8 cellular contexts compared by ENCODE assay signal in the genomic region with DNA sequence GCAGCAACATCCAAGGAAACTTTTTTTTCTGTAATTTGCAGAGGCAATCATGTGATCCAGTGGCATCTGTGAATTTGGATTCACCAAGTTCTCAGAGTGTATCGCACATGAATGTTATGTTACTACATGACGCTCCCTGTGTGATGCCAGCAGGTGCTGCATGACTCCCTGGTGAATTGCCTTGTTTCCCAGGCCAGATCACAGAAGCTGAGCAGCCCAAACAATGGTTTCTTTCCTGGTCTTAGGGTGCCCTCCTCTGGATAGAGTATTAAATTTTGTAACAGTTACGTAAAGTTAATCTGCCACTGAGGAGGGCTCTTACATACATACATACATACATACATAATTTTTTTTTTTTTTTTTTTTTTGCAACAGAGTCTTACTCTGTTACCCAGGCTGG. TPM values are rescaled to one million over a fixed set of nuclear protein-coding genes. Genes with fewer than 3 reads are reported as not detected.
DNase-seq lines count a peak whose midpoint lies in the region; ATAC-seq and TF ChIP-seq lines count a peak whose summit lies in the region.

No MANE protein-coding gene starts in this region.

- H4K20me1 ChIP-seq in neural cell (ENCODE audit: insufficient read depth) = no peaks in the 10 kb centered on the region

- no peak overlapping the region for H2AFZ ChIP-seq in neural cell (ENCODE audit: low read depth, low read length)

- no peaks in the 10 kb centered on the region for H3K9me3 ChIP-seq in SJSA1 (replicated peaks)
- H3K9me3 ChIP-seq in neural cell (ENCODE audit: low read length) = no peaks in the 10 kb centered on the region

- peaks cover 17% of the 10 kb centered on the region for H3K79me2 ChIP-seq in neural cell (replicated peaks; ENCODE audit: insufficient read depth, low read length)

- H3K9me2 ChIP-seq in neural cell (ENCODE audit: insufficient read depth, low read length) = no peaks in the 10 kb centered on the region

- no peak overlapping the region for H3K9ac ChIP-seq in neural cell (ENCODE audit: low read length)

- H3K4me3 ChIP-seq in SJSA1 = no peak overlapping the region
- no peak overlapping the region for H3K4me3 ChIP-seq in neural cell (ENCODE audit: low read length)

- TF ChIP-seq EP300 in neural cell (conservative IDR thresholded peaks at IDR 0.05; ENCODE audit: poor library complexity, severe bottlenecking) = no peak

- peaks cover 36% of the 10 kb centered on the region for H3K36me3 ChIP-seq in SJSA1
- peaks cover 7% of the 10 kb centered on the region for H3K36me3 ChIP-seq in neural cell (ENCODE audit: insufficient read depth, low read length)

- no peak overlapping the region for H3K4me2 ChIP-seq in neural cell (ENCODE audit: low read length)

- peak; percentile 3 for DNase-seq in stimulated activated CD4-positive, alpha-beta T cell treated with anti-CD3 and anti-CD28 coated beads, Interleukin-2, amount 100 ng/mL, for 4 hours (ENCODE audit: low read depth)
- DNase-seq in stimulated activated CD4-positive, alpha-beta T cell treated with anti-CD3 and anti-CD28 coated beads, Interleukin-4, amount 100 ng/mL, for 1 hour = no peak
- DNase-seq in NCI-H1105 (lab: John Stamatoyannopoulos, UW) (peak; percentile 32), SJSA1 (ENCODE audit: low read depth in 1 of 2, low spot score in 2 of 2) (peak; percentile 59 to 74), endothelial cell (ENCODE audit: low spot score) (peak; percentile 6)

- H3K4me1 ChIP-seq in SJSA1 (replicated peaks) = peaks cover 16% of the 10 kb centered on the region

- H3K9me3 Mint-ChIP-seq in endothelial cell (ENCODE audit: unreplicated experiment) = no peaks in the 10 kb centered on the region

- H3K27ac Mint-ChIP-seq in endothelial cell (ENCODE audit: unreplicated experiment) = no peak overlapping the region

- peaks cover 4% of the 10 kb centered on the region for H3K27me3 Mint-ChIP-seq in endothelial cell (ENCODE audit: unreplicated experiment)

- no peak for ATAC-seq in activated CD4-positive, CD25-positive, alpha-beta regulatory T cell treated with anti-CD3 and anti-CD28 coated beads, Interleukin-2, amount 50 U/mL, for 24 hours
- no peak for ATAC-seq in GM21367 (IDR thresholded peaks at IDR 0.05; ENCODE audit: unreplicated experiment)

- TF ChIP-seq CTCF in endothelial cell (IDR thresholded peaks at IDR 0.05; ENCODE audit: unreplicated experiment) (no peak), neural cell (IDR thresholded peaks at IDR 0.05; ENCODE audit: poor library complexity, severe bottlenecking) (peak; percentile 32)

- peaks cover 10% of the 10 kb centered on the region for H3K4me1 Mint-ChIP-seq in endothelial cell (ENCODE audit: unreplicated experiment)

- peak; percentile 25 for TF ChIP-seq RAD21 in neural cell (conservative IDR thresholded peaks at IDR 0.05)

- H3K27me3 ChIP-seq in SJSA1 (replicated peaks) (no peaks in the 10 kb centered on the region), neural cell (ENCODE audit: insufficient read depth, low read depth, low read length) (no peaks in the 10 kb centered on the region)

- no peak overlapping the region for H3K27ac ChIP-seq in SJSA1
- no peak overlapping the region for H3K27ac ChIP-seq in neural cell (ENCODE audit: low read length)

- H3K36me3 Mint-ChIP-seq in endothelial cell (ENCODE audit: low read depth, unreplicated experiment) = peaks cover 15% of the 10 kb centered on the region

- H3K4me3 Mint-ChIP-seq in endothelial cell (ENCODE audit: unreplicated experiment) = no peak overlapping the region

- no peaks in the 10 kb centered on the region for H3F3A ChIP-seq in neural cell (ENCODE audit: insufficient read depth, low read length, poor library complexity, severe bottlenecking)

TF ChIP-seq in neural cell, 6 proteins besides CTCF, POLR2A, EP300 and RAD21:
- TF ChIP-seq SMC3 (conservative IDR thresholded peaks at IDR 0.05; ENCODE audit: poor library complexity) (no peak), POLR2AphosphoS5 (IDR thresholded peaks at IDR 0.05) (no peak), EZH2 (IDR thresholded peaks at IDR 0.05; ENCODE audit: borderline replicate concordance, insufficient read depth, low read length, poor library complexity, severe bottlenecking) (no peak), MXI1 (conservative IDR thresholded peaks at IDR 0.05; ENCODE audit: poor library complexity, severe bottlenecking) (no peak)
- TF ChIP-seq, protein P1, sequence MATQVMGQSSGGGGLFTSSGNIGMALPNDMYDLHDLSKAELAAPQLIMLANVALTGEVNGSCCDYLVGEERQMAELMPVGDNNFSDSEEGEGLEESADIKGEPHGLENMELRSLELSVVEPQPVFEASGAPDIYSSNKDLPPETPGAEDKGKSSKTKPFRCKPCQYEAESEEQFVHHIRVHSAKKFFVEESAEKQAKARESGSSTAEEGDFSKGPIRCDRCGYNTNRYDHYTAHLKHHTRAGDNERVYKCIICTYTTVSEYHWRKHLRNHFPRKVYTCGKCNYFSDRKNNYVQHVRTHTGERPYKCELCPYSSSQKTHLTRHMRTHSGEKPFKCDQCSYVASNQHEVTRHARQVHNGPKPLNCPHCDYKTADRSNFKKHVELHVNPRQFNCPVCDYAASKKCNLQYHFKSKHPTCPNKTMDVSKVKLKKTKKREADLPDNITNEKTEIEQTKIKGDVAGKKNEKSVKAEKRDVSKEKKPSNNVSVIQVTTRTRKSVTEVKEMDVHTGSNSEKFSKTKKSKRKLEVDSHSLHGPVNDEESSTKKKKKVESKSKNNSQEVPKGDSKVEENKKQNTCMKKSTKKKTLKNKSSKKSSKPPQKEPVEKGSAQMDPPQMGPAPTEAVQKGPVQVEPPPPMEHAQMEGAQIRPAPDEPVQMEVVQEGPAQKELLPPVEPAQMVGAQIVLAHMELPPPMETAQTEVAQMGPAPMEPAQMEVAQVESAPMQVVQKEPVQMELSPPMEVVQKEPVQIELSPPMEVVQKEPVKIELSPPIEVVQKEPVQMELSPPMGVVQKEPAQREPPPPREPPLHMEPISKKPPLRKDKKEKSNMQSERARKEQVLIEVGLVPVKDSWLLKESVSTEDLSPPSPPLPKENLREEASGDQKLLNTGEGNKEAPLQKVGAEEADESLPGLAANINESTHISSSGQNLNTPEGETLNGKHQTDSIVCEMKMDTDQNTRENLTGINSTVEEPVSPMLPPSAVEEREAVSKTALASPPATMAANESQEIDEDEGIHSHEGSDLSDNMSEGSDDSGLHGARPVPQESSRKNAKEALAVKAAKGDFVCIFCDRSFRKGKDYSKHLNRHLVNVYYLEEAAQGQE (IDR thresholded peaks at IDR 0.05; ENCODE audit: borderline replicate concordance) = no peak

RNA-seq across cellular contexts. Expression of a gene that starts 3.6 kb away (rescaled TPM):
- 13.9 and 20.7 TPM in 2 replicates for total RNA-seq in SJSA1 (2014; rRNA removed; shearing (Covaris generic))
- 18.5 TPM for total RNA-seq in endothelial cell (ENCODE audit: unreplicated experiment)
- polyA plus RNA-seq in neural cell = 26.0 and 27.6 TPM in 2 replicates
- polyA minus RNA-seq in neural cell = 28.6 and 31.7 TPM in 2 replicates

RNA-seq across cellular contexts. Expression of a gene that starts 28.3 kb away (rescaled TPM):
- 27.4 and 36.9 TPM in 2 replicates for total RNA-seq in SJSA1 (2014; rRNA removed; shearing (Covaris generic))
- 47.7 TPM for total RNA-seq in endothelial cell (ENCODE audit: unreplicated experiment)
- polyA plus RNA-seq in neural cell = 57.2 and 71.2 TPM in 2 replicates
- polyA minus RNA-seq in neural cell = 79.6 and 80.0 TPM in 2 replicates

RNA-seq across cellular contexts. Expression of a gene that starts 35.6 kb away (rescaled TPM):
- 56.4 and 111 TPM in 2 replicates for total RNA-seq in SJSA1 (2014; rRNA removed; shearing (Covaris generic))
- total RNA-seq in endothelial cell (ENCODE audit: unreplicated experiment) = 82.4 TPM
- 57.1 and 89.2 TPM in 2 replicates for polyA plus RNA-seq in neural cell
- 29.9 and 38.2 TPM in 2 replicates for polyA minus RNA-seq in neural cell

RNA-seq across cellular contexts. Expression of a gene that starts 37.8 kb away (rescaled TPM):
- total RNA-seq in SJSA1 (2014; rRNA removed; shearing (Covaris generic)) = 11.5 and 19.4 TPM in 2 replicates
- 63.1 TPM for total RNA-seq in endothelial cell (ENCODE audit: unreplicated experiment)
- 26.6 and 27.1 TPM in 2 replicates for polyA plus RNA-seq in neural cell
- polyA minus RNA-seq in neural cell = 121 and 137 TPM in 2 replicates

RNA-seq across cellular contexts. Expression of a gene that starts 48.0 kb away (rescaled TPM):
- total RNA-seq in SJSA1 (2014; rRNA removed; shearing (Covaris generic)) = 200 and 254 TPM in 2 replicates
- total RNA-seq in endothelial cell (ENCODE audit: unreplicated experiment) = 119 TPM
- 118 and 146 TPM in 2 replicates for polyA plus RNA-seq in neural cell
- polyA minus RNA-seq in neural cell = 57.9 and 65.0 TPM in 2 replicates
